9 cellular contexts compared by ENCODE assay signal in the genomic region with DNA sequence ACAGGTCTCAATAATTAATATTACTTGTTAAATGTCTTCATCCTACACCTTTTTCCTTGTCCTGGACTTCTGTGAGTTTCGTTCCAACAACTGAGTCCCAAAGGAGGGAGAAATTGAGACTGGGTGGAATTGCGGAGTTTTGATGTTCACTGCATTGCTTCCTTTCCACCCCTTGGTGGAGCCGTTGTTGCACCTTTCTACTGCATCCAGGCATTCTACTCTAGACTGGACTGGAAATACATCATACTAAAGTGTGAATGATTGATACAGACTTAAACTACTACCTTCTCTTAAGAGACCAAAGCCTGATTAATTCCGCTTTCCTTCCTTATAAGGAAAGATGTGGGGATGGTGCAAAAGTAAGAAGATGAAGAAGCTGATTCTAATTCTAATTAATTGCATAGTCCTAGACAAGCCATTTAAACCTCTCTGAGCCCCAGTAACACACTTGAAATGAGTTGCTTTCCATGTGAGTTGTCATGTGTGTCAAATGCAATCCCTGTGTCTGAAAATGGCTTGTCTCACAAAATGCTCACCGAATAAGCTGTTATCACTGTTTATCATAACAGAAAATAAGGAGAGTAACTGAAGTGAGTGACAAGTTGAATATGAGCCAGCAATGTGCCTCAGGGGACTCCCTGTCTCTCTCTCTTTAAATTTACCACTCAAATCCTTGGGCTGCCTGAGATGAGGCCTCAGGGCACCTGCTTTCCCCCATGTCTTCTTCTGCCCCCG.
DNase-seq lines count a peak whose midpoint lies in the region; ATAC-seq and TF ChIP-seq lines count a peak whose summit lies in the region.
"Had no signal": no experiment of that assay in that cellular context is flagged by ENCODE, and none has a peak within 500 bp of the region (broad histone marks: within the 10 kb centered on the region; RNA-seq: fewer than 3 reads in every experiment).

No MANE protein-coding gene starts in this region.

- no peaks in the 10 kb centered on the region for H3K36me3 Mint-ChIP-seq in type B pancreatic cell

- no peaks in the 10 kb centered on the region for H3K36me3 ChIP-seq in mammary epithelial cell (ENCODE audit: insufficient read depth, low read length)

- H3K4me1 Mint-ChIP-seq in type B pancreatic cell (ENCODE audit: unreplicated experiment): no peaks in the 10 kb centered on the region

- peaks cover 14% of the 10 kb centered on the region for H3K9me3 ChIP-seq in mammary epithelial cell (replicated peaks; ENCODE audit: insufficient read depth, low read length)

- H3K4me3 Mint-ChIP-seq in type B pancreatic cell: no peak overlapping the region

- no peak overlapping the region for H3K9ac ChIP-seq in mammary epithelial cell (ENCODE audit: insufficient read depth, low read length)

- H3K79me2 ChIP-seq in mammary epithelial cell (ENCODE audit: insufficient read depth, low read length): no peaks in the 10 kb centered on the region

- CTCF ChIA-PET in mammary epithelial cell (lab: Charles Lee; ENCODE audit: low non-redundant PET): no interaction called here

- no peak overlapping the region for H3K27ac ChIP-seq in mammary epithelial cell (ENCODE audit: insufficient read depth, low read depth, low read length)

- H3K4me3 ChIP-seq in mammary epithelial cell (replicated peaks in 1 of 3; ENCODE audit: insufficient read depth in 1 of 3, low read depth in 2 of 3, low read length in 3 of 3) (no peak overlapping the region), epithelial cell of proximal tubule (ENCODE audit: low read depth, low read length) (no peak overlapping the region)

- peaks cover 48% of the 10 kb centered on the region for H3K27me3 Mint-ChIP-seq in type B pancreatic cell

- no peak overlapping the region for H3K4me2 ChIP-seq in mammary epithelial cell (ENCODE audit: insufficient read depth, low read depth, low read length)

- no peaks in the 10 kb centered on the region for H3K4me1 ChIP-seq in mammary epithelial cell (ENCODE audit: insufficient read depth, low read length)

- ATAC-seq in HG03520 (IDR thresholded peaks at IDR 0.05; ENCODE audit: unreplicated experiment): no peak

- no peaks in the 10 kb centered on the region for H4K20me1 ChIP-seq in mammary epithelial cell (ENCODE audit: insufficient read depth, low read length)

- BruUV-seq in mammary epithelial cell (replicated peaks; lab: Mats Ljungman, UMichigan): no TSS peak

- intact Hi-C loops in mammary epithelial cell (cut with micrococcal nuclease): no loop called here

- 42% methylated on average over 6 of the region's 6 CpGs for WGBS in mammary epithelial cell (ENCODE audit: low coverage, missing lambda C conversion rate)

- DNase-seq in T47D (ENCODE audit: low read depth in 1 of 2, low spot score in 1 of 2) (peak; percentile 41 to 59), mammary epithelial cell (no peak), NCI-H526 (lab: John Stamatoyannopoulos, UW) (peak; percentile 31 to 74), epithelial cell of proximal tubule (ENCODE audit: low read depth) (no peak), type B pancreatic cell (ENCODE audit: extremely low spot score, unreplicated experiment) (no peak), NOMO-1 (lab: John Stamatoyannopoulos, UW; ENCODE audit: unreplicated experiment in 2 of 2) (no peak), NCI-H1930 (lab: John Stamatoyannopoulos, UW) (no peak)
- DNase-seq: activated CD4-positive, alpha-beta T cell treated with anti-CD3 and anti-CD28 coated beads, Interleukin-2, amount 50 U/mL, for 48 hours had no signal

- in situ Hi-C loops in T47D (cut with HindIII; ENCODE audit: low pct_unique_long_range_greater_than_20kb, low sequenced_read_pairs): no loop called here
- in situ Hi-C loops in mammary epithelial cell (cut with MboI; ENCODE audit: low sequenced_read_pairs in 2 of 2): no loop called here

- no peak overlapping the region for H3K27ac Mint-ChIP-seq in type B pancreatic cell

- H2AFZ ChIP-seq in mammary epithelial cell (ENCODE audit: low read depth, low read length): no peak overlapping the region

- H3K9me3 Mint-ChIP-seq in type B pancreatic cell: no peaks in the 10 kb centered on the region

- dilution Hi-C loops in mammary epithelial cell (cut with HindIII; ENCODE audit: low sequenced_read_pairs): no loop called here

- no peak for TF ChIP-seq CTCF in mammary epithelial cell (conservative IDR thresholded peaks at IDR 0.05 in 1 of 2, IDR thresholded peaks at IDR 0.05 in 1 of 2; ENCODE audit: extremely low read depth in 1 of 2, insufficient read depth in 1 of 2, low read depth in 1 of 2, low read length in 2 of 2)
- peak; percentile 56 for TF ChIP-seq CTCF in epithelial cell of proximal tubule (conservative IDR thresholded peaks at IDR 0.05; ENCODE audit: low read depth, low read length)
- peak; percentile 77 for TF ChIP-seq CTCF in type B pancreatic cell (conservative IDR thresholded peaks at IDR 0.05)

- no peaks in the 10 kb centered on the region for H3K27me3 ChIP-seq in mammary epithelial cell (ENCODE audit: insufficient read depth, low read length)

Comparison
In these comparisons a context has a peak if more than half of its experiments do, and no peak if none do; other contexts are left out.
1. DNase-seq: peak in T47D (2 of 2) and NCI-H526 (2 of 2); none in mammary epithelial cell (single experiment), epithelial cell of proximal tubule (single experiment), type B pancreatic cell (single experiment), NOMO-1 (0 of 2) and NCI-H1930 (0 of 2).
2. CTCF ChIP-seq: peak in epithelial cell of proximal tubule (single experiment) and type B pancreatic cell (single experiment); none in mammary epithelial cell (0 of 2).